In the genomic region with DNA sequence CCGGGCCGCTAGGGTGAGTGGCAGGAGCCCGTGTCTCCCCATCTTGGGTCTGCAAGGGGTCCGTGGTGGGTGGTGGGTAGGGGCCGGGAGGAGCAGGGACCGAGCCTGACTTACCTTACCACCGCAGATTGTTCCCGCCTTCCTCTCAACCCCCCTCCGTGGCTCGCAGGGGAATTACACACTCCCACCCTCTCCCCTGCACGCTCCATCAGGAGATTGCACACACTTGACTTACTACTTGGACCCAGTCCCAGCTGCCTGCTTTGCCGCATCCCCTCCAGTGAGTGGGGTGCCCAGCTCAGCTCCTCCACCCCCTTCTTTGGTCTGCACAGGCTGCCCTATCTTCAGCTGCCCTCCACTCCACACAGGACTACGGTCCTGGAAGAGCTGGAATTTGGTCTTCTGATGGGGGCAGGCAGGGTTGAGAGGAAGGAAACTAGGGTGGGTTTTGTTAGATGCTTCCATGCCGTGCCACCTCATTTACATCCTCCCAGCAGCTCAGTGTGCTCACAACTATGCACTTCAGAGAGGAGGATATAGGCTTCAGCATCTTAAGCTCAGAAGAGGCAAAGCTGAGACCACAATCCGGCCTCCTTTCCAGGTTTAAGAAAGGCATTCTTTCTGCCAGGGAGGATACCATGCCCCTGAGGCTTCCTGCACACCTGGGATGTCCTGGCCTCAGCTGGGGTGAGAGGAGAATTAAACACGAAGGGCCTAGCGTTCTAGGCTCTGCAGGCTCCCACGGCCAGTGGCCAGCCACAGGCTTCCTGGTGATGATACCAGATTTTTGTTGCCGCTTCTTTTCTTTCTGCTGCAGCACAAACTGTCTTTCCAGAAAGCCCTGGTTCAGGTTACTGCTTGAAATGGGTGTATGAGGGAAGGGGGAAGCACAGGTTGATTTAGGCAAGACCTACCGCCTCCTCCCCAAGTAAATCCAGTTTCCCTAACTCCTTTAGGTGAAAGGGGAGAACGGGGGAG, we compare ENCODE assay signal across 8 cellular contexts. TPM values are rescaled to one million over a fixed set of nuclear protein-coding genes. Genes with fewer than 3 reads are reported as not detected.
DNase-seq lines count a peak whose midpoint lies in the region; ATAC-seq and TF ChIP-seq lines count a peak whose summit lies in the region.

No MANE protein-coding gene starts in this region.

- H3K9ac ChIP-seq in neural progenitor cell = no peak overlapping the region

- H3F3A ChIP-seq in neural progenitor cell (ENCODE audit: low read depth) = peaks cover 38% of the 10 kb centered on the region

- H3K27me3 ChIP-seq in neural progenitor cell = peaks cover 45% of the 10 kb centered on the region
- no peaks in the 10 kb centered on the region for H3K27me3 ChIP-seq in WERI-Rb-1 (ENCODE audit: insufficient read depth, low read depth, severe bottlenecking)

- H3K79me2 ChIP-seq in neural progenitor cell (ENCODE audit: low read depth) = no peaks in the 10 kb centered on the region

- H3K27ac ChIP-seq in coronary artery (peak overlapping the region in 1 of 2 donors; percentile 62), neural progenitor cell (no peak overlapping the region), WERI-Rb-1 (no peak overlapping the region)

- H3K4me3 Mint-ChIP-seq in neural progenitor cell = peak overlapping the region; percentile 80

- H2AFZ ChIP-seq in neural progenitor cell (replicated peaks) = peak overlapping the region; percentile 86

- peaks cover 30% of the 10 kb centered on the region for H3K4me1 Mint-ChIP-seq in neural progenitor cell

- peak overlapping the region; percentile 80 for H3K4me3 ChIP-seq in coronary artery
- H3K4me3 ChIP-seq in neural progenitor cell = peak overlapping the region; percentile 68
- H3K4me3 ChIP-seq in WERI-Rb-1 (ENCODE audit: low read depth, low read length) = no peak overlapping the region

- peak overlapping the region; percentile 94 for H3K4me2 ChIP-seq in neural progenitor cell

- no peak overlapping the region for H3K27ac Mint-ChIP-seq in neural progenitor cell

- peaks cover 31% of the 10 kb centered on the region for H3K27me3 Mint-ChIP-seq in neural progenitor cell (ENCODE audit: insufficient read depth, low read depth)

- no peaks in the 10 kb centered on the region for H3K9me3 ChIP-seq in neural progenitor cell (ENCODE audit: low read depth)
- H3K9me3 ChIP-seq in WERI-Rb-1 (ENCODE audit: severe bottlenecking) = no peaks in the 10 kb centered on the region

- TF ChIP-seq CTCF in coronary artery (IDR thresholded peaks at IDR 0.05) (no peak), neural progenitor cell (IDR thresholded peaks at IDR 0.05) (no peak), WERI-Rb-1 (IDR thresholded peaks at IDR 0.05; ENCODE audit: low read depth, low read length) (no peak)

- no peak for ATAC-seq in HG03039 (IDR thresholded peaks at IDR 0.05; ENCODE audit: unreplicated experiment)
- no peak for ATAC-seq in HG02678 (IDR thresholded peaks at IDR 0.05; ENCODE audit: unreplicated experiment)

- H4K20me1 ChIP-seq in neural progenitor cell (ENCODE audit: low read depth) = peaks cover 13% of the 10 kb centered on the region

- H3K36me3 ChIP-seq in neural progenitor cell (no peaks in the 10 kb centered on the region), WERI-Rb-1 (peaks cover 9% of the 10 kb centered on the region)

- H3K9me3 Mint-ChIP-seq in neural progenitor cell = no peaks in the 10 kb centered on the region

- peaks cover 19% of the 10 kb centered on the region for H3K4me1 ChIP-seq in neural progenitor cell

- H3K36me3 Mint-ChIP-seq in neural progenitor cell = no peaks in the 10 kb centered on the region

- DNase-seq in DMS79 treated with DMSO at 0.1 percent for 48 hours (lab: John Stamatoyannopoulos, UW) (peak; percentile 88), NCI-H2227 (lab: John Stamatoyannopoulos, UW; ENCODE audit: unreplicated experiment) (peak; percentile 51), coronary artery (ENCODE audit: low spot score) (no peak), neural progenitor cell (ENCODE audit: low spot score) (peak; percentile 44), WERI-Rb-1 (no peak)
- no peak for DNase-seq in stimulated activated CD4-positive, alpha-beta T cell treated with anti-CD3 and anti-CD28 coated beads, Interleukin-15, amount 100 ng/mL, for 24 hours

RNA-seq across cellular contexts. Expression of a gene that starts 2.3 kb away (rescaled TPM):
- total RNA-seq in neural progenitor cell (ENCODE audit: low replicate concordance) = 1.3 and 2.0 TPM in 2 replicates

Comparison
In these comparisons a context has a peak if more than half of its experiments do, and no peak if none do; other contexts are left out.
1. DNase-seq: peak in DMS79 treated with DMSO at 0.1 percent for 48 hours (single experiment), NCI-H2227 (single experiment) and neural progenitor cell (single experiment); none in coronary artery (single experiment), stimulated activated CD4-positive, alpha-beta T cell treated with anti-CD3 and anti-CD28 coated beads, Interleukin-15, amount 100 ng/mL, for 24 hours (single experiment) and WERI-Rb-1 (single experiment).